Comparison of ENCODE assay signal across 8 cellular contexts in genomic region chr17:73255671-73256181, GRCh38. TPM values are rescaled to one million over a fixed set of nuclear protein-coding genes. Genes with fewer than 3 reads are reported as not detected.
DNase-seq lines count a peak whose midpoint lies in the region; ATAC-seq and TF ChIP-seq lines count a peak whose summit lies in the region.

No MANE protein-coding gene starts in this region.

- H3K9ac ChIP-seq in MM.1S (ENCODE audit: low read length) (no peak overlapping the region), mammary epithelial cell (ENCODE audit: insufficient read depth, low read length) (no peak overlapping the region)

- DNase-seq in AG04449 (ENCODE audit: low read depth, low spot score): no peak
- DNase-seq in MM.1S: peak; percentile 50
- DNase-seq in mammary epithelial cell: peak; percentile 53
- DNase-seq in left colon: peak in 1 of 2 donors; percentile 65
- DNase-seq in stimulated activated CD4-positive, alpha-beta T cell treated with anti-CD3 and anti-CD28 coated beads, TNF-alpha, amount 100 ng/mL, for 1 hour (ENCODE audit: low read depth in 3 of 3, low spot score in 1 of 3): peak in 2 of 3 donors; percentile 22 to 52
- DNase-seq in MV-4-11 (lab: John Stamatoyannopoulos, UW): no peak

- H3K27ac ChIP-seq in MM.1S (ENCODE audit: low read length): no peak overlapping the region
- H3K27ac ChIP-seq in mammary epithelial cell (ENCODE audit: insufficient read depth, low read depth, low read length): no peak overlapping the region

- H3K36me3 ChIP-seq in MM.1S (replicated peaks; ENCODE audit: insufficient read depth, low read length) (no peaks in the 10 kb centered on the region), mammary epithelial cell (ENCODE audit: insufficient read depth, low read length) (no peaks in the 10 kb centered on the region)

- 0% methylated on average over 7 of the region's 8 CpGs for WGBS in mammary epithelial cell (ENCODE audit: low coverage, missing lambda C conversion rate)

- H3K4me2 ChIP-seq in MM.1S (ENCODE audit: low read depth, low read length) (no peak overlapping the region), mammary epithelial cell (ENCODE audit: insufficient read depth, low read depth, low read length) (no peak overlapping the region)

- no peaks in the 10 kb centered on the region for H3K79me2 ChIP-seq in MM.1S (ENCODE audit: low read length)
- no peaks in the 10 kb centered on the region for H3K79me2 ChIP-seq in mammary epithelial cell (ENCODE audit: insufficient read depth, low read length)

- no peaks in the 10 kb centered on the region for H3F3A ChIP-seq in MM.1S (ENCODE audit: insufficient read depth, low read length)

- CTCF ChIA-PET in AG04449 (lab: Yijun Ruan, JAX) (interaction anchor here (0.5 to 23.4 kb wide), 50 partner anchors 9 to 699 kb away, joined by 3 to 848 read pairs (median 5); partner anchors contain the start of gene COG1), mammary epithelial cell (lab: Charles Lee; ENCODE audit: low non-redundant PET) (interaction anchor here (0.5 to 0.7 kb wide), 7 partner anchors 46 to 126 kb away, joined by 4 to 8 read pairs (median 5); no protein-coding TSS in a partner anchor)

- H3K4me1 ChIP-seq in MM.1S (ENCODE audit: low read length): no peaks in the 10 kb centered on the region
- no peaks in the 10 kb centered on the region for H3K4me1 ChIP-seq in mammary epithelial cell (ENCODE audit: insufficient read depth, low read length)

- POLR2A ChIA-PET in AG04449 (lab: Yijun Ruan, JAX): no interaction called here

- intact Hi-C loops in mammary epithelial cell (cut with micrococcal nuclease): loop anchor here (1.0 to 2.0 kb wide), 4 partner anchors 56 to 921 kb away; no protein-coding TSS in a partner anchor
- intact Hi-C loops in left colon (cut with DNase I, micrococcal nuclease): loop anchor here (5.0 kb wide), 1 partner anchor 117 kb away; no protein-coding TSS in a partner anchor

- H4K20me1 ChIP-seq in MM.1S (ENCODE audit: insufficient read depth, low read length) (no peaks in the 10 kb centered on the region), mammary epithelial cell (ENCODE audit: insufficient read depth, low read length) (no peaks in the 10 kb centered on the region)

- H3K4me3 ChIP-seq in AG04449 (ENCODE audit: low read depth, low read length) (no peak overlapping the region), MM.1S (ENCODE audit: low read length) (no peak overlapping the region), WI38 (ENCODE audit: low read depth, low read length) (no peak overlapping the region), mammary epithelial cell (replicated peaks in 1 of 3; ENCODE audit: insufficient read depth in 1 of 3, low read depth in 2 of 3, low read length in 3 of 3) (no peak overlapping the region)

- in situ Hi-C loops in mammary epithelial cell (cut with MboI; ENCODE audit: low sequenced_read_pairs in 2 of 2): loop anchor here (5.0 to 10.0 kb wide), 2 partner anchors 117 to 531 kb away; no protein-coding TSS in a partner anchor

- peak; percentile 93 for TF ChIP-seq CTCF in AG04449 (IDR thresholded peaks at IDR 0.05; ENCODE audit: insufficient read depth, low read length, missing control alignments)
- TF ChIP-seq CTCF in GM12873 (IDR thresholded peaks at IDR 0.05; ENCODE audit: insufficient read depth, low read depth, low read length, missing control alignments): peak; percentile 99
- TF ChIP-seq CTCF in MM.1S (IDR thresholded peaks at IDR 0.05; ENCODE audit: low read length): peak; percentile 98
- TF ChIP-seq CTCF in WI38 (IDR thresholded peaks at IDR 0.05; ENCODE audit: low read depth, low read length): peak; percentile 88
- TF ChIP-seq CTCF in mammary epithelial cell (conservative IDR thresholded peaks at IDR 0.05 in 1 of 2, IDR thresholded peaks at IDR 0.05 in 1 of 2; ENCODE audit: extremely low read depth in 1 of 2, insufficient read depth in 1 of 2, low read depth in 1 of 2, low read length in 2 of 2): peak; percentile 93 to 99

- H3K9me2 ChIP-seq in MM.1S (replicated peaks; ENCODE audit: insufficient read depth, low read length): no peaks in the 10 kb centered on the region

- dilution Hi-C loops in mammary epithelial cell (cut with HindIII; ENCODE audit: low sequenced_read_pairs): no loop called here

- H3K9me3 ChIP-seq in MM.1S (replicated peaks; ENCODE audit: insufficient read depth, low read length): no peaks in the 10 kb centered on the region
- H3K9me3 ChIP-seq in mammary epithelial cell (replicated peaks; ENCODE audit: insufficient read depth, low read length): no peaks in the 10 kb centered on the region

- no TSS peak for BruUV-seq in mammary epithelial cell (replicated peaks; lab: Mats Ljungman, UMichigan)

- H2AFZ ChIP-seq in MM.1S (ENCODE audit: low read length) (no peak overlapping the region), mammary epithelial cell (ENCODE audit: low read depth, low read length) (no peak overlapping the region)

- ATAC-seq in left colon: peak; percentile 75

- no peaks in the 10 kb centered on the region for H3K27me3 ChIP-seq in MM.1S (replicated peaks; ENCODE audit: insufficient read depth, low read length)
- no peaks in the 10 kb centered on the region for H3K27me3 ChIP-seq in mammary epithelial cell (ENCODE audit: insufficient read depth, low read length)

RNA-seq across cellular contexts. Expression of gene CPSF4L, which starts 6.0 kb away (rescaled TPM):
- total RNA-seq in mammary epithelial cell (not detected), left colon (under 1 TPM in 1 of 2 donors, not detected in 1; 0.20 TPM)
- polyA plus RNA-seq in mammary epithelial cell: not detected
- not detected for polyA minus RNA-seq in mammary epithelial cell

RNA-seq across cellular contexts. Expression of gene CDC42EP4, which starts 56.1 kb away (rescaled TPM):
- 10 to 100 TPM; 21.4 to 25.3 TPM for total RNA-seq in mammary epithelial cell
- 17.2 TPM for polyA plus RNA-seq in mammary epithelial cell
- polyA minus RNA-seq in mammary epithelial cell: 20.4 TPM
- 10 to 100 TPM; 49.6 to 65.6 TPM for total RNA-seq in left colon

Comparison
In these comparisons a context has a peak if more than half of its experiments do, and no peak if none do; other contexts are left out.
1. DNase-seq: peak in MM.1S (single experiment), mammary epithelial cell (single experiment) and stimulated activated CD4-positive, alpha-beta T cell treated with anti-CD3 and anti-CD28 coated beads, TNF-alpha, amount 100 ng/mL, for 1 hour (2 of 3); none in AG04449 (single experiment) and MV-4-11 (single experiment).
2. Peak in every context shown above with its lines, with median percentiles within 50 percentile points of each other: CTCF ChIP-seq.